In the genomic region with DNA sequence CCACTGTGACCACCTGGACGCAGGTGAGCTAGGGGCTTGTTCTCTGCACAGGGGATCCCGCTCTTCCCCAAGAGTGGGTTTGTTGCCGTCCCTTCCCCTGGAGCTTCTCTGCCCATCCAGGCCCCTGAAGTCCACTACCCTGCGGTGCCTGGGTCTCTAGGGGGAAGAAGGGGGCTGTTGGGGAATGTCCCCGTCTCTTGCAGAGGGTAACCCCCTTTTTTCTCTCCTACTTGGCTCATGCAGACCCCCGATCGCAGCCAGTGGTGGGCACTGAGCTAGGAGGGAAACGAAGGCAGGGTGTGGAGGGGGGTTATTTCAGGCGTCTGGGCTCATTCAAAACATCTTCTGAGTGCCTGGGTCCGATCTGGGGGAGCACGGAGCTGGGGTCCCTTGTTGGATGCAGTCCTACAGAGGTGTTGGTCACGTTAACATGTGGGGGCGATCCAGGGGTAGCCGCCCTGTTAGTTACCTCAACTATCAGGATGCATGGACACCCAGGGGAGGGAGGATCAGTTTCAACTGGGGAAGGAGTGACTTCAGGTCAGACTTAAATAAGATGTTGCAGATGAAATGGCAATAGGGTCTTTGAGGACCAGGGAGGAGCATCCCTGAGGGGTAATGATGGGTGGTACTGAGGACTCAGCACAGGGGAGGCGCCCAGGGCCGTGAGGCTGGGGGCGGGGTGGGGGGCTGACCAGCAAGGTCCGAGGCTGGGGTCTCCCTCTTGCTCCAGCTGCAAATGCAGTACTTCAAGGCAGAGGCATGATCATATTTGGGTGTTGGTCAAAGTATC, we compare ENCODE assay signal across 8 cellular contexts. TPM values are rescaled to one million over a fixed set of nuclear protein-coding genes. Genes with fewer than 3 reads are reported as not detected.
DNase-seq lines count a peak whose midpoint lies in the region; ATAC-seq, FAIRE-seq and TF ChIP-seq lines count a peak whose summit lies in the region.
"Not testable (repeated sequence)": the region's sequence is repeated elsewhere in the genome, so short reads cannot be mapped to it uniquely, and the experiment has no call there.

No MANE protein-coding gene starts in this region.

- ATAC-seq in CD4-positive, alpha-beta T cell (ENCODE audit: poor library complexity); activated naive CD8-positive, alpha-beta T cell treated with anti-CD3 and anti-CD28 coated beads, Interleukin-2, amount 50 U/mL, for 24 hours: not testable (repeated sequence)

- H3K27ac ChIP-seq in CD4-positive, alpha-beta T cell (ENCODE audit: low read depth, low read length) = peak overlapping the region; percentile 79
- not testable (repeated sequence) for H3K27ac ChIP-seq in HUES6 (ENCODE audit: low read depth, low read length); kidney (ENCODE audit: low read depth in 2 of 2, low read length in 2 of 2); osteoblast (ENCODE audit: low read depth, low read length); testis

- 26 to 35% methylated on average over 15 to 18 of the region's 18 CpGs for WGBS in testis, 2 donors

- H3K9me3 Mint-ChIP-seq in CD4-positive, alpha-beta T cell; T-helper 1 cell treated with Interleukin-12 subunit alpha and Interleukin-12 subunit beta and Interleukin-4 antibody, amounts not matched to agents 30 μg/mL and 1 μg/mL, for 36 hours; activated naive CD8-positive, alpha-beta T cell treated with anti-CD3 and anti-CD28 coated beads, Interleukin-2, amount 50 U/mL, for 24 hours; endothelial cell (ENCODE audit: unreplicated experiment): not testable (repeated sequence)

- H3K27me3 Mint-ChIP-seq in CD4-positive, alpha-beta T cell; T-helper 1 cell treated with Interleukin-12 subunit alpha and Interleukin-12 subunit beta and Interleukin-4 antibody, amounts not matched to agents 30 μg/mL and 1 μg/mL, for 36 hours (ENCODE audit: low read depth); activated naive CD8-positive, alpha-beta T cell treated with anti-CD3 and anti-CD28 coated beads, Interleukin-2, amount 50 U/mL, for 24 hours; endothelial cell (ENCODE audit: unreplicated experiment): not testable (repeated sequence)

- POLR2A ChIA-PET in CD4-positive, alpha-beta T cell (lab: Charles Lee) = interaction anchor here (0.7 to 3.0 kb wide), 14 partner anchors 10 to 427 kb away, joined by 3 to 48 read pairs (median 5); a partner anchor contains a TSS

- H3K4me3 Mint-ChIP-seq in CD4-positive, alpha-beta T cell = peak overlapping the region; percentile 90
- peak overlapping the region; percentile 78 for H3K4me3 Mint-ChIP-seq in T-helper 1 cell treated with Interleukin-12 subunit alpha and Interleukin-12 subunit beta and Interleukin-4 antibody, amounts not matched to agents 30 μg/mL and 1 μg/mL, for 36 hours
- H3K4me3 Mint-ChIP-seq in activated naive CD8-positive, alpha-beta T cell treated with anti-CD3 and anti-CD28 coated beads, Interleukin-2, amount 50 U/mL, for 24 hours = peak overlapping the region; percentile 80
- peak overlapping the region; percentile 91 for H3K4me3 Mint-ChIP-seq in endothelial cell (ENCODE audit: unreplicated experiment)

- CTCF ChIA-PET in CD4-positive, alpha-beta T cell (lab: Charles Lee) = interaction anchor here (0.8 to 2.7 kb wide), 2 partner anchors 13 to 42 kb away, joined by 3 to 17 read pairs; a partner anchor contains a TSS

- not testable (repeated sequence) for H3K79me2 ChIP-seq in osteoblast (ENCODE audit: insufficient read depth, low read length)

- peaks cover 29% of the 10 kb centered on the region for H3K36me3 Mint-ChIP-seq in CD4-positive, alpha-beta T cell (ENCODE audit: low read depth)
- not testable (repeated sequence) for H3K36me3 Mint-ChIP-seq in T-helper 1 cell treated with Interleukin-12 subunit alpha and Interleukin-12 subunit beta and Interleukin-4 antibody, amounts not matched to agents 30 μg/mL and 1 μg/mL, for 36 hours (ENCODE audit: low read depth); activated naive CD8-positive, alpha-beta T cell treated with anti-CD3 and anti-CD28 coated beads, Interleukin-2, amount 50 U/mL, for 24 hours (ENCODE audit: low read depth); endothelial cell (ENCODE audit: low read depth, unreplicated experiment)

- not testable (repeated sequence) for H3K36me3 ChIP-seq in HUES6 (ENCODE audit: control insufficient read depth, insufficient read depth, low read length); kidney (ENCODE audit: control insufficient read depth in 1 of 2, insufficient read depth in 2 of 2, low read length in 2 of 2); osteoblast (ENCODE audit: insufficient read depth, low read length); testis (ENCODE audit: low read depth, missing control alignments)

- H3K9ac ChIP-seq in HUES6 (ENCODE audit: low read length) (peak overlapping the region; percentile 48), kidney (ENCODE audit: low read length in 2 of 2) (peak overlapping the region; percentile 5 to 51)

- H3K27ac Mint-ChIP-seq in CD4-positive, alpha-beta T cell = peak overlapping the region; percentile 91
- H3K27ac Mint-ChIP-seq in T-helper 1 cell treated with Interleukin-12 subunit alpha and Interleukin-12 subunit beta and Interleukin-4 antibody, amounts not matched to agents 30 μg/mL and 1 μg/mL, for 36 hours = peak overlapping the region; percentile 93
- peak overlapping the region; percentile 69 for H3K27ac Mint-ChIP-seq in activated naive CD8-positive, alpha-beta T cell treated with anti-CD3 and anti-CD28 coated beads, Interleukin-2, amount 50 U/mL, for 24 hours
- peak overlapping the region; percentile 64 for H3K27ac Mint-ChIP-seq in endothelial cell (ENCODE audit: unreplicated experiment)

- H3K9me3 ChIP-seq in CD4-positive, alpha-beta T cell (ENCODE audit: control insufficient read depth, low read length); HUES6 (ENCODE audit: control insufficient read depth, insufficient read depth, low read depth, low read length); kidney (ENCODE audit: control insufficient read depth in 1 of 2, low read length in 2 of 2); osteoblast (ENCODE audit: low read depth, low read length); testis: not testable (repeated sequence)

- peaks cover 35% of the 10 kb centered on the region for H3K4me1 Mint-ChIP-seq in CD4-positive, alpha-beta T cell (ENCODE audit: low read depth)
- H3K4me1 Mint-ChIP-seq in T-helper 1 cell treated with Interleukin-12 subunit alpha and Interleukin-12 subunit beta and Interleukin-4 antibody, amounts not matched to agents 30 μg/mL and 1 μg/mL, for 36 hours (ENCODE audit: low read depth) = peaks cover 22% of the 10 kb centered on the region
- peaks cover 28% of the 10 kb centered on the region for H3K4me1 Mint-ChIP-seq in activated naive CD8-positive, alpha-beta T cell treated with anti-CD3 and anti-CD28 coated beads, Interleukin-2, amount 50 U/mL, for 24 hours
- peaks cover 13% of the 10 kb centered on the region for H3K4me1 Mint-ChIP-seq in endothelial cell (ENCODE audit: unreplicated experiment)

- DNase-seq in CD4-positive, alpha-beta T cell = peak in 2 of 10 experiments; percentile 12 to 16
- not testable (repeated sequence) for DNase-seq in activated naive CD8-positive, alpha-beta T cell treated with anti-CD3 and anti-CD28 coated beads, Interleukin-2, amount 50 U/mL, for 24 hours; endothelial cell (ENCODE audit: low spot score); testis
- DNase-seq in kidney (peak; percentile 65), osteoblast (ENCODE audit: insufficient read length, low spot score, missing footprints) (peak; percentile 23)

- not testable (repeated sequence) for H3K4me1 ChIP-seq in HUES6 (ENCODE audit: control insufficient read depth, insufficient read depth, low read length); kidney (ENCODE audit: control insufficient read depth in 1 of 2, insufficient read depth in 1 of 2, low read depth in 1 of 2, low read length in 2 of 2); osteoblast (ENCODE audit: insufficient read depth, low read length); testis

- H3K27me3 ChIP-seq in CD4-positive, alpha-beta T cell (ENCODE audit: control insufficient read depth, insufficient read depth, low read length); HUES6 (ENCODE audit: control insufficient read depth, insufficient read depth, low read length); osteoblast (ENCODE audit: insufficient read depth, low read length); testis: not testable (repeated sequence)

- not testable (repeated sequence) for TF ChIP-seq POLR2A in testis (IDR thresholded peaks at IDR 0.05)

- peak overlapping the region; percentile 96 for H2AFZ ChIP-seq in osteoblast (ENCODE audit: low read length)

- intact Hi-C loops in CD4-positive, alpha-beta T cell (cut with DNase I, micrococcal nuclease) = loop anchor here (1.0 to 5.0 kb wide), 5 partner anchors 11 to 43 kb away; a partner anchor contains a TSS
- intact Hi-C loops in kidney (cut with DNase I); testis (cut with DNase I; ENCODE audit: low total_unique reads): not testable (repeated sequence)

- peak overlapping the region; percentile 91 for H3K4me2 ChIP-seq in osteoblast (ENCODE audit: insufficient read depth, low read length)

- H4K20me1 ChIP-seq in osteoblast (ENCODE audit: insufficient read depth, low read length) = not testable (repeated sequence)

- H3K4me3 ChIP-seq in HUES6 (ENCODE audit: low read depth, low read length) (peak overlapping the region; percentile 83), kidney (ENCODE audit: low read length in 2 of 2) (peak overlapping the region; percentile 57 to 65), osteoblast (ENCODE audit: insufficient read depth, low read length) (peak overlapping the region; percentile 82), testis (peak overlapping the region; percentile 59 to 65)

- not testable (repeated sequence) for TF ChIP-seq CTCF in CD4-positive, alpha-beta T cell (IDR thresholded peaks at IDR 0.05); endothelial cell (IDR thresholded peaks at IDR 0.05; ENCODE audit: unreplicated experiment); kidney (IDR thresholded peaks at IDR 0.05; ENCODE audit: borderline replicate concordance, extremely low read depth, insufficient read depth); osteoblast (IDR thresholded peaks at IDR 0.05; ENCODE audit: extremely low read depth, low read depth, low read length); testis (IDR thresholded peaks at IDR 0.05)

- not testable (repeated sequence) for FAIRE-seq in kidney (lab: Jason Lieb, UNC)

RNA-seq across cellular contexts. Expression of a gene that starts 42.2 kb away (rescaled TPM):
- 10 to 100 TPM; 85.7 to 88.9 TPM for total RNA-seq in CD4-positive, alpha-beta T cell
- total RNA-seq in endothelial cell (ENCODE audit: unreplicated experiment) = 40.8 TPM
- total RNA-seq in kidney = 32.1 TPM
- 9.4 TPM for polyA plus RNA-seq in kidney (ENCODE audit: insufficient read depth, low read depth, low replicate concordance)
- 51.0 and 51.4 TPM in 2 replicates for total RNA-seq in osteoblast
- 100 to 1,000 TPM in 1 of 2 donors, 10 to 100 TPM in 1; 96.4 to 112 TPM for total RNA-seq in testis
- polyA plus RNA-seq in testis (ENCODE audit: insufficient read depth, low read depth, low replicate concordance) = 78.6 TPM

RNA-seq across cellular contexts. Expression of a gene that starts 56.9 kb away (rescaled TPM):
- total RNA-seq in CD4-positive, alpha-beta T cell = 1 to 10 TPM; 3.4 to 5.5 TPM
- total RNA-seq in endothelial cell (ENCODE audit: unreplicated experiment) (not detected), kidney (not detected), osteoblast (not detected in 2 replicates), testis (1 to 10 TPM; 1.2 to 1.6 TPM)
- polyA plus RNA-seq in kidney (ENCODE audit: insufficient read depth, low read depth, low replicate concordance) (not detected), testis (ENCODE audit: insufficient read depth, low read depth, low replicate concordance) (2.3 TPM)
